Comparison of ENCODE assay signal across 1 cellular context in the genomic region with DNA sequence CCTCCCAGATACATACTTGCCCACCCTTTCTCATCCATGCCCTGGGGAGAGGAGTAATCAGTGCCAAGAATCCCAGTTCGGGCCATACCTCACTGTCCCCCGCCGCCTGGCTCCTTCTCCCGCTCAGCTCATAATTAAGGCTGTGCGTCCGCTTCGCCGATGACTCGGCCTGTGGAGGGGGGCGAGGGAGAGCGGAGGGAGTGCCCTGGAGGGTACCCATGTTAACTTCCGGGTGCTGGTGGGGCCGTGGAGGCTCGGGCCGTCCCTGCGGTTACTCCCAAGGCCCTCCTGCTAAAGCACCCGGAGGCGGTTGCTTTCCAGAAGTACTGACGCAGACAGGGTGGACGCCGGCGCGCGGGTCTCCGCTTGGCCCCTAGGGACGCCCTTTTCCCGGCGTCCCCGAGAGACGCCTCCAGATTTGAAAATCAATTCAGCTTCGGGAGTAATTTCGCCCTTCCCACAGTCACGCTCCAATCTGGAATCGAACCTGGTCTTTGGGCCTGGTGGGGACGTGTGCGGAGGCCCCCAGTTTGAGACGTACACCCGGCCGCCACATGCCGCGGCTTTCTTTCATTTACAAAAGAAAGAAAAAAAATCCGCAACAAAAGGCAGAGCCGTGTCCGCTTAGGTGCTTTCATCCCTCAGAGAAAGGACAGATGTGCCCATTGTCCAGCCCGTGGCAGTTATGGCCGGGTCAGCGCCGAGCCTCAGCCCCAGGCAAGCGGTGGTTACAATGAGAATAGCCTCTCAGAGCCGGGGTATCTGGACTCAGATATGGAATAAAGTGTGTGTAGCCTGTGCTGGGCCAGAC.
TF ChIP-seq lines count a peak whose summit lies in the region.

No MANE protein-coding gene starts in this region.

TF ChIP-seq in GM23338, 12 proteins besides CTCF, POLR2A, EP300 and RAD21 (continued from another document):
- TF ChIP-seq, protein P1, sequence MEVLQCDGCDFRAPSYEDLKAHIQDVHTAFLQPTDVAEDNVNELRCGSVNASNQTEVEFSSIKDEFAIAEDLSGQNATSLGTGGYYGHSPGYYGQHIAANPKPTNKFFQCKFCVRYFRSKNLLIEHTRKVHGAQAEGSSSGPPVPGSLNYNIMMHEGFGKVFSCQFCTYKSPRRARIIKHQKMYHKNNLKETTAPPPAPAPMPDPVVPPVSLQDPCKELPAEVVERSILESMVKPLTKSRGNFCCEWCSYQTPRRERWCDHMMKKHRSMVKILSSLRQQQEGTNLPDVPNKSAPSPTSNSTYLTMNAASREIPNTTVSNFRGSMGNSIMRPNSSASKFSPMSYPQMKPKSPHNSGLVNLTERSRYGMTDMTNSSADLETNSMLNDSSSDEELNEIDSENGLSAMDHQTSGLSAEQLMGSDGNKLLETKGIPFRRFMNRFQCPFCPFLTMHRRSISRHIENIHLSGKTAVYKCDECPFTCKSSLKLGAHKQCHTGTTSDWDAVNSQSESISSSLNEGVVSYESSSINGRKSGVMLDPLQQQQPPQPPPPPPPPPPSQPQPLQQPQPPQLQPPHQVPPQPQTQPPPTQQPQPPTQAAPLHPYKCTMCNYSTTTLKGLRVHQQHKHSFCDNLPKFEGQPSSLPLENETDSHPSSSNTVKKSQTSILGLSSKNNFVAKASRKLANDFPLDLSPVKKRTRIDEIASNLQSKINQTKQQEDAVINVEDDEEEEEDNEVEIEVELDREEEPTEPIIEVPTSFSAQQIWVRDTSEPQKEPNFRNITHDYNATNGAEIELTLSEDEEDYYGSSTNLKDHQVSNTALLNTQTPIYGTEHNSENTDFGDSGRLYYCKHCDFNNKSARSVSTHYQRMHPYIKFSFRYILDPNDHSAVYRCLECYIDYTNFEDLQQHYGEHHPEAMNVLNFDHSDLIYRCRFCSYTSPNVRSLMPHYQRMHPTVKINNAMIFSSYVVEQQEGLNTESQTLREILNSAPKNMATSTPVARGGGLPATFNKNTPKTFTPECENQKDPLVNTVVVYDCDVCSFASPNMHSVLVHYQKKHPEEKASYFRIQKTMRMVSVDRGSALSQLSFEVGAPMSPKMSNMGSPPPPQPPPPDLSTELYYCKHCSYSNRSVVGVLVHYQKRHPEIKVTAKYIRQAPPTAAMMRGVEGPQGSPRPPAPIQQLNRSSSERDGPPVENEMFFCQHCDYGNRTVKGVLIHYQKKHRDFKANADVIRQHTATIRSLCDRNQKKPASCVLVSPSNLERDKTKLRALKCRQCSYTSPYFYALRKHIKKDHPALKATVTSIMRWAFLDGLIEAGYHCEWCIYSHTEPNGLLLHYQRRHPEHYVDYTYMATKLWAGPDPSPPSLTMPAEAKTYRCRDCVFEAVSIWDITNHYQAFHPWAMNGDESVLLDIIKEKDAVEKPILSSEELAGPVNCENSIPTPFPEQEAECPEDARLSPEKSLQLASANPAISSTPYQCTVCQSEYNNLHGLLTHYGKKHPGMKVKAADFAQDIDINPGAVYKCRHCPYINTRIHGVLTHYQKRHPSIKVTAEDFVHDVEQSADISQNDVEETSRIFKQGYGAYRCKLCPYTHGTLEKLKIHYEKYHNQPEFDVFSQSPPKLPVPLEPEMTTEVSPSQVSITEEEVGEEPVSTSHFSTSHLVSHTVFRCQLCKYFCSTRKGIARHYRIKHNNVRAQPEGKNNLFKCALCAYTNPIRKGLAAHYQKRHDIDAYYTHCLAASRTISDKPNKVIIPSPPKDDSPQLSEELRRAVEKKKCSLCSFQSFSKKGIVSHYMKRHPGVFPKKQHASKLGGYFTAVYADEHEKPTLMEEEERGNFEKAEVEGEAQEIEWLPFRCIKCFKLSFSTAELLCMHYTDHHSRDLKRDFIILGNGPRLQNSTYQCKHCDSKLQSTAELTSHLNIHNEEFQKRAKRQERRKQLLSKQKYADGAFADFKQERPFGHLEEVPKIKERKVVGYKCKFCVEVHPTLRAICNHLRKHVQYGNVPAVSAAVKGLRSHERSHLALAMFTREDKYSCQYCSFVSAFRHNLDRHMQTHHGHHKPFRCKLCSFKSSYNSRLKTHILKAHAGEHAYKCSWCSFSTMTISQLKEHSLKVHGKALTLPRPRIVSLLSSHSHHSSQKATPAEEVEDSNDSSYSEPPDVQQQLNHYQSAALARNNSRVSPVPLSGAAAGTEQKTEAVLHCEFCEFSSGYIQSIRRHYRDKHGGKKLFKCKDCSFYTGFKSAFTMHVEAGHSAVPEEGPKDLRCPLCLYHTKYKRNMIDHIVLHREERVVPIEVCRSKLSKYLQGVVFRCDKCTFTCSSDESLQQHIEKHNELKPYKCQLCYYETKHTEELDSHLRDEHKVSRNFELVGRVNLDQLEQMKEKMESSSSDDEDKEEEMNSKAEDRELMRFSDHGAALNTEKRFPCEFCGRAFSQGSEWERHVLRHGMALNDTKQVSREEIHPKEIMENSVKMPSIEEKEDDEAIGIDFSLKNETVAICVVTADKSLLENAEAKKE (CRISPR knock-in tag; IDR thresholded peaks at IDR 0.05) = no peak
TF ChIP-seq in GM23338: peak in this region for 1.
